In the genomic region with DNA sequence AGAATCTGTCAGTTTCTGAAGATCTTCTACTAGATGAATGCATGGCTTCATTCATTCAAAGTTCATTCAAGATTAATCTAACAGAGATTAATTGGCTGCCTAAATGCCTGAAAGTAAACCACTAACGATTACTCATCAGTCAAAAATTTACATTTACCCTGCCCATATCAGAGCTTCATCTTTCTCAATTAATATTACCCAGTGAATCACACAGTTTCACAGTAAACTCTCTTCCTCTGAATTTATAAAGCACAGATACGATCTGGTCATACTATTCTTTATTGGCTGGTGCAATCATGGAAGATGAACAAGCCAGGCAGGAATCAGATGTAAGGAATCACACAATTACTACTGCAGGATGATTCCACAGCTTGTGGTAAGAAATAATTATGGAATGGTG, we compare ENCODE assay signal across 17 cellular contexts.
A peak's percentile ranks its signal among the peaks of the same experiment; 100 is the strongest.
DNase-seq lines count a peak whose midpoint lies in the region; ATAC-seq, FAIRE-seq and TF ChIP-seq lines count a peak whose summit lies in the region.
"Had no signal": no experiment of that assay in that cellular context is flagged by ENCODE, and none has a peak within 500 bp of the region (broad histone marks: within the 10 kb centered on the region; RNA-seq: fewer than 3 reads in every experiment).

No MANE protein-coding gene starts in this region.

- no peaks in the 10 kb centered on the region for H3K36me3 ChIP-seq in GM23248 (ENCODE audit: low read depth)

- H3K79me2 ChIP-seq in GM23248 (ENCODE audit: insufficient read depth): no peaks in the 10 kb centered on the region
- H3K79me2 ChIP-seq: parathyroid adenoma had no signal

- no peak overlapping the region for H2AFZ ChIP-seq in GM23248
- H2AFZ ChIP-seq: parathyroid adenoma had no signal

- peak overlapping the region; percentile 48 for H3K27ac ChIP-seq in GM23248
- H3K27ac ChIP-seq: parathyroid adenoma, testis had no signal

- no peak overlapping the region for H3K27ac Mint-ChIP-seq in activated T-helper 2 cell treated with anti-CD3 and anti-CD28 coated beads, Interferon-gamma antibody, Interleukin-2, Interleukin-4, amounts not matched to agents 10 μg/mL and 5 μg/mL and 100 μg/mL, durations not matched to agents 14 hours and 24 hours and 36 hours
- H3K27ac Mint-ChIP-seq: activated naive CD4-positive, alpha-beta T cell treated with anti-CD3 and anti-CD28 coated beads for 36 hours had no signal

- no peak for FAIRE-seq in RCC 7860 (lab: Jason Lieb, UNC)
- FAIRE-seq: HepG2 had no signal

- peak overlapping the region; percentile 70 for H3K4me2 ChIP-seq in GM23248 (ENCODE audit: unreplicated experiment)

- H3K4me3 Mint-ChIP-seq in activated T-helper 2 cell treated with anti-CD3 and anti-CD28 coated beads, Interferon-gamma antibody, Interleukin-2, Interleukin-4, amounts not matched to agents 10 μg/mL and 5 μg/mL and 100 μg/mL, durations not matched to agents 14 hours and 24 hours and 36 hours (ENCODE audit: low read depth): no peak overlapping the region
- H3K4me3 Mint-ChIP-seq: activated naive CD4-positive, alpha-beta T cell treated with anti-CD3 and anti-CD28 coated beads for 36 hours; central memory CD8-positive, alpha-beta T cell had no signal

- WGBS in GM23248 (ENCODE audit: low coverage in 1 of 2, low lambda C conversion rate in 2 of 2, missing lambda C conversion rate in 2 of 2), 2 experiments: 0 to 4% methylated on average over 2 of the region's 2 CpGs

- H3K27me3 ChIP-seq in GM23248 (replicated peaks; ENCODE audit: insufficient read depth): no peaks in the 10 kb centered on the region
- H3K27me3 ChIP-seq: testis had no signal

- no peaks in the 10 kb centered on the region for H4K20me1 ChIP-seq in GM23248 (ENCODE audit: insufficient read depth)

- ATAC-seq in Right ventricle myocardium superior (ENCODE audit: poor library complexity) (no peak), GM21526 (IDR thresholded peaks at IDR 0.05; ENCODE audit: low FRiP score, unreplicated experiment) (no peak)
- ATAC-seq: HepG2 had no signal

- peaks cover 27% of the 10 kb centered on the region; the same call in 1 of the 2 replicates for H3F3A ChIP-seq in GM23248 (ENCODE audit: insufficient read depth)

- H3K9me3 ChIP-seq in GM23248 (ENCODE audit: low read depth): no peaks in the 10 kb centered on the region
- H3K9me3 ChIP-seq: testis had no signal

- H3K27me3 Mint-ChIP-seq in activated T-helper 2 cell treated with anti-CD3 and anti-CD28 coated beads, Interferon-gamma antibody, Interleukin-2, Interleukin-4, amounts not matched to agents 10 μg/mL and 5 μg/mL and 100 μg/mL, durations not matched to agents 14 hours and 24 hours and 36 hours (ENCODE audit: low read depth): no peaks in the 10 kb centered on the region
- H3K27me3 Mint-ChIP-seq: central memory CD8-positive, alpha-beta T cell had no signal

- H3K9me2 ChIP-seq in GM23248 (ENCODE audit: insufficient read depth): no peaks in the 10 kb centered on the region

- H3K9ac ChIP-seq in GM23248: no peak overlapping the region
- H3K9ac ChIP-seq: parathyroid adenoma had no signal

- peaks cover 22% of the 10 kb centered on the region for H3K4me1 ChIP-seq in GM23248 (ENCODE audit: insufficient read depth)
- H3K4me1 ChIP-seq: parathyroid adenoma, testis had no signal

- no peaks in the 10 kb centered on the region for H3K36me3 Mint-ChIP-seq in activated T-helper 2 cell treated with anti-CD3 and anti-CD28 coated beads, Interferon-gamma antibody, Interleukin-2, Interleukin-4, amounts not matched to agents 10 μg/mL and 5 μg/mL and 100 μg/mL, durations not matched to agents 14 hours and 24 hours and 36 hours (ENCODE audit: low read depth)

- intact Hi-C loops in activated T-helper 2 cell treated with anti-CD3 and anti-CD28 coated beads, Interferon-gamma antibody, Interleukin-2, Interleukin-4, amounts not matched to agents 10 μg/mL and 5 μg/mL and 100 μg/mL, durations not matched to agents 14 hours and 24 hours and 36 hours (cut with micrococcal nuclease): no loop called here
- intact Hi-C loops in posterior vena cava (cut with DNase I) (no loop called here), Right ventricle myocardium superior (cut with DNase I) (no loop called here)

- DNase-seq in GM23248 (peak; percentile 82), RCC 7860 (ENCODE audit: low spot score) (peak; percentile 6), epithelial cell of esophagus (ENCODE audit: low read depth) (peak; percentile 62), renal cortical epithelial cell (ENCODE audit: low read depth) (peak; percentile 74), posterior vena cava (ENCODE audit: low spot score) (no peak), Right ventricle myocardium superior (no peak)
- DNase-seq in activated T-helper 2 cell treated with anti-CD3 and anti-CD28 coated beads, Interferon-gamma antibody, Interleukin-2, Interleukin-4, amounts not matched to agents 10 μg/mL and 5 μg/mL and 100 μg/mL, durations not matched to agents 14 hours and 24 hours and 36 hours (ENCODE audit: low spot score): no peak
- DNase-seq: activated naive CD4-positive, alpha-beta T cell treated with anti-CD3 and anti-CD28 coated beads for 36 hours; COR-L47; midbrain; NCI-H1092 treated with DMSO at 0.1 percent for 48 hours; NCI-H510A; testis had no signal

- H3K4me3 ChIP-seq in GM23248 (no peak overlapping the region), epithelial cell of esophagus (ENCODE audit: low read length) (no peak overlapping the region)
- H3K4me3 ChIP-seq: testis had no signal

- no peaks in the 10 kb centered on the region for H3K4me1 Mint-ChIP-seq in activated T-helper 2 cell treated with anti-CD3 and anti-CD28 coated beads, Interferon-gamma antibody, Interleukin-2, Interleukin-4, amounts not matched to agents 10 μg/mL and 5 μg/mL and 100 μg/mL, durations not matched to agents 14 hours and 24 hours and 36 hours (ENCODE audit: low read depth)
- H3K4me1 Mint-ChIP-seq: central memory CD8-positive, alpha-beta T cell had no signal

- H3K9me3 Mint-ChIP-seq in activated T-helper 2 cell treated with anti-CD3 and anti-CD28 coated beads, Interferon-gamma antibody, Interleukin-2, Interleukin-4, amounts not matched to agents 10 μg/mL and 5 μg/mL and 100 μg/mL, durations not matched to agents 14 hours and 24 hours and 36 hours: no peaks in the 10 kb centered on the region
- H3K9me3 Mint-ChIP-seq: activated naive CD4-positive, alpha-beta T cell treated with anti-CD3 and anti-CD28 coated beads for 36 hours had no signal

- TF ChIP-seq CTCF in epithelial cell of esophagus (IDR thresholded peaks at IDR 0.05; ENCODE audit: insufficient read depth, low read depth, low read length, missing control alignments): no peak

- in situ Hi-C loops in GM23248 (cut with MboI): no loop called here

Comparison
In these comparisons a context has a peak if more than half of its experiments do, and no peak if none do; other contexts are left out.
1. DNase-seq: peak in GM23248 (single experiment), RCC 7860 (single experiment), epithelial cell of esophagus (single experiment) and renal cortical epithelial cell (single experiment); none in activated T-helper 2 cell treated with anti-CD3 and anti-CD28 coated beads, Interferon-gamma antibody, Interleukin-2, Interleukin-4, amounts not matched to agents 10 μg/mL and 5 μg/mL and 100 μg/mL, durations not matched to agents 14 hours and 24 hours and 36 hours (single experiment), posterior vena cava (single experiment) and Right ventricle myocardium superior (single experiment).